1 cellular context compared by ENCODE assay signal in genomic region chr2:207333599-207334308, GRCh38.
A peak's percentile ranks its signal among the peaks of the same experiment; 100 is the strongest.
TF ChIP-seq lines count a peak whose summit lies in the region.

No MANE protein-coding gene starts in this region.

TF ChIP-seq in GM12878, 131 proteins besides CTCF, POLR2A, EP300 and RAD21 (continued from another document and continues in another):
- TF ChIP-seq ZNF687 (IDR thresholded peaks at IDR 0.05) (no peak), E4F1 (IDR thresholded peaks at IDR 0.05; ENCODE audit: borderline replicate concordance, partially characterized antibody) (no peak), KDM1A (IDR thresholded peaks at IDR 0.05; ENCODE audit: borderline replicate concordance) (no peak), E2F8 (IDR thresholded peaks at IDR 0.05; ENCODE audit: low read depth, partially characterized antibody) (no peak), MXI1 (IDR thresholded peaks at IDR 0.05; ENCODE audit: low read depth, low read length) (no peak), CHD1 (IDR thresholded peaks at IDR 0.05; ENCODE audit: low read depth, low read length) (no peak), BHLHE40 (IDR thresholded peaks at IDR 0.05; ENCODE audit: borderline replicate concordance in 1 of 2, low read depth in 2 of 2, low read length in 1 of 2) (no peak), CHD2 (IDR thresholded peaks at IDR 0.05; ENCODE audit: borderline replicate concordance, low read depth, low read length) (no peak), IKZF1 (conservative IDR thresholded peaks at IDR 0.05) (no peak), FOXM1 (IDR thresholded peaks at IDR 0.05; ENCODE audit: low read depth, low read length) (no peak), BMI1 (IDR thresholded peaks at IDR 0.05; ENCODE audit: borderline replicate concordance) (no peak), CREM (IDR thresholded peaks at IDR 0.05; ENCODE audit: low read depth) (no peak), BCLAF1 (IDR thresholded peaks at IDR 0.05) (no peak), ATF7 (IDR thresholded peaks at IDR 0.05; ENCODE audit: low read depth) (peak; percentile 74), ZBTB11 (CRISPR knock-in tag; IDR thresholded peaks at IDR 0.05) (no peak), BACH1 (IDR thresholded peaks at IDR 0.05; ENCODE audit: borderline replicate concordance) (no peak), MYC (IDR thresholded peaks at IDR 0.05; ENCODE audit: insufficient read depth, insufficient read length, insufficient replicate concordance, low read length, severe bottlenecking) (no peak), NFIC (IDR thresholded peaks at IDR 0.05; ENCODE audit: low read depth, low read length) (0 out of 2 replicates have a peak, but pooled peaks have one; percentile 18), MYB (IDR thresholded peaks at IDR 0.05; ENCODE audit: borderline replicate concordance, low read depth, low read length) (no peak)
- TF ChIP-seq, protein P1, sequence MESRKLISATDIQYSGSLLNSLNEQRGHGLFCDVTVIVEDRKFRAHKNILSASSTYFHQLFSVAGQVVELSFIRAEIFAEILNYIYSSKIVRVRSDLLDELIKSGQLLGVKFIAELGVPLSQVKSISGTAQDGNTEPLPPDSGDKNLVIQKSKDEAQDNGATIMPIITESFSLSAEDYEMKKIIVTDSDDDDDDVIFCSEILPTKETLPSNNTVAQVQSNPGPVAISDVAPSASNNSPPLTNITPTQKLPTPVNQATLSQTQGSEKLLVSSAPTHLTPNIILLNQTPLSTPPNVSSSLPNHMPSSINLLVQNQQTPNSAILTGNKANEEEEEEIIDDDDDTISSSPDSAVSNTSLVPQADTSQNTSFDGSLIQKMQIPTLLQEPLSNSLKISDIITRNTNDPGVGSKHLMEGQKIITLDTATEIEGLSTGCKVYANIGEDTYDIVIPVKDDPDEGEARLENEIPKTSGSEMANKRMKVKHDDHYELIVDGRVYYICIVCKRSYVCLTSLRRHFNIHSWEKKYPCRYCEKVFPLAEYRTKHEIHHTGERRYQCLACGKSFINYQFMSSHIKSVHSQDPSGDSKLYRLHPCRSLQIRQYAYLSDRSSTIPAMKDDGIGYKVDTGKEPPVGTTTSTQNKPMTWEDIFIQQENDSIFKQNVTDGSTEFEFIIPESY (IDR thresholded peaks at IDR 0.05) = no peak
- TF ChIP-seq, protein P2, sequence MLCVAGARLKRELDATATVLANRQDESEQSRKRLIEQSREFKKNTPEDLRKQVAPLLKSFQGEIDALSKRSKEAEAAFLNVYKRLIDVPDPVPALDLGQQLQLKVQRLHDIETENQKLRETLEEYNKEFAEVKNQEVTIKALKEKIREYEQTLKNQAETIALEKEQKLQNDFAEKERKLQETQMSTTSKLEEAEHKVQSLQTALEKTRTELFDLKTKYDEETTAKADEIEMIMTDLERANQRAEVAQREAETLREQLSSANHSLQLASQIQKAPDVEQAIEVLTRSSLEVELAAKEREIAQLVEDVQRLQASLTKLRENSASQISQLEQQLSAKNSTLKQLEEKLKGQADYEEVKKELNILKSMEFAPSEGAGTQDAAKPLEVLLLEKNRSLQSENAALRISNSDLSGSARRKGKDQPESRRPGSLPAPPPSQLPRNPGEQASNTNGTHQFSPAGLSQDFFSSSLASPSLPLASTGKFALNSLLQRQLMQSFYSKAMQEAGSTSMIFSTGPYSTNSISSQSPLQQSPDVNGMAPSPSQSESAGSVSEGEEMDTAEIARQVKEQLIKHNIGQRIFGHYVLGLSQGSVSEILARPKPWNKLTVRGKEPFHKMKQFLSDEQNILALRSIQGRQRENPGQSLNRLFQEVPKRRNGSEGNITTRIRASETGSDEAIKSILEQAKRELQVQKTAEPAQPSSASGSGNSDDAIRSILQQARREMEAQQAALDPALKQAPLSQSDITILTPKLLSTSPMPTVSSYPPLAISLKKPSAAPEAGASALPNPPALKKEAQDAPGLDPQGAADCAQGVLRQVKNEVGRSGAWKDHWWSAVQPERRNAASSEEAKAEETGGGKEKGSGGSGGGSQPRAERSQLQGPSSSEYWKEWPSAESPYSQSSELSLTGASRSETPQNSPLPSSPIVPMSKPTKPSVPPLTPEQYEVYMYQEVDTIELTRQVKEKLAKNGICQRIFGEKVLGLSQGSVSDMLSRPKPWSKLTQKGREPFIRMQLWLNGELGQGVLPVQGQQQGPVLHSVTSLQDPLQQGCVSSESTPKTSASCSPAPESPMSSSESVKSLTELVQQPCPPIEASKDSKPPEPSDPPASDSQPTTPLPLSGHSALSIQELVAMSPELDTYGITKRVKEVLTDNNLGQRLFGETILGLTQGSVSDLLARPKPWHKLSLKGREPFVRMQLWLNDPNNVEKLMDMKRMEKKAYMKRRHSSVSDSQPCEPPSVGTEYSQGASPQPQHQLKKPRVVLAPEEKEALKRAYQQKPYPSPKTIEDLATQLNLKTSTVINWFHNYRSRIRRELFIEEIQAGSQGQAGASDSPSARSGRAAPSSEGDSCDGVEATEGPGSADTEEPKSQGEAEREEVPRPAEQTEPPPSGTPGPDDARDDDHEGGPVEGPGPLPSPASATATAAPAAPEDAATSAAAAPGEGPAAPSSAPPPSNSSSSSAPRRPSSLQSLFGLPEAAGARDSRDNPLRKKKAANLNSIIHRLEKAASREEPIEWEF (IDR thresholded peaks at IDR 0.05; ENCODE audit: insufficient replicate concordance, low read depth, low read length) = no peak
- TF ChIP-seq, protein P3, sequence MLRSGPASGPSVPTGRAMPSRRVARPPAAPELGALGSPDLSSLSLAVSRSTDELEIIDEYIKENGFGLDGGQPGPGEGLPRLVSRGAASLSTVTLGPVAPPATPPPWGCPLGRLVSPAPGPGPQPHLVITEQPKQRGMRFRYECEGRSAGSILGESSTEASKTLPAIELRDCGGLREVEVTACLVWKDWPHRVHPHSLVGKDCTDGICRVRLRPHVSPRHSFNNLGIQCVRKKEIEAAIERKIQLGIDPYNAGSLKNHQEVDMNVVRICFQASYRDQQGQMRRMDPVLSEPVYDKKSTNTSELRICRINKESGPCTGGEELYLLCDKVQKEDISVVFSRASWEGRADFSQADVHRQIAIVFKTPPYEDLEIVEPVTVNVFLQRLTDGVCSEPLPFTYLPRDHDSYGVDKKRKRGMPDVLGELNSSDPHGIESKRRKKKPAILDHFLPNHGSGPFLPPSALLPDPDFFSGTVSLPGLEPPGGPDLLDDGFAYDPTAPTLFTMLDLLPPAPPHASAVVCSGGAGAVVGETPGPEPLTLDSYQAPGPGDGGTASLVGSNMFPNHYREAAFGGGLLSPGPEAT (IDR thresholded peaks at IDR 0.05; ENCODE audit: low read depth) = no peak
- TF ChIP-seq, protein P4, sequence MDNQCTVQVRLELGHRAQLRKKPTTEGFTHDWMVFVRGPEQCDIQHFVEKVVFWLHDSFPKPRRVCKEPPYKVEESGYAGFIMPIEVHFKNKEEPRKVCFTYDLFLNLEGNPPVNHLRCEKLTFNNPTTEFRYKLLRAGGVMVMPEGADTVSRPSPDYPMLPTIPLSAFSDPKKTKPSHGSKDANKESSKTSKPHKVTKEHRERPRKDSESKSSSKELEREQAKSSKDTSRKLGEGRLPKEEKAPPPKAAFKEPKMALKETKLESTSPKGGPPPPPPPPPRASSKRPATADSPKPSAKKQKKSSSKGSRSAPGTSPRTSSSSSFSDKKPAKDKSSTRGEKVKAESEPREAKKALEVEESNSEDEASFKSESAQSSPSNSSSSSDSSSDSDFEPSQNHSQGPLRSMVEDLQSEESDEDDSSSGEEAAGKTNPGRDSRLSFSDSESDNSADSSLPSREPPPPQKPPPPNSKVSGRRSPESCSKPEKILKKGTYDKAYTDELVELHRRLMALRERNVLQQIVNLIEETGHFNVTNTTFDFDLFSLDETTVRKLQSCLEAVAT (IDR thresholded peaks at IDR 0.05) = peak; percentile 87
